ENCODE assay signal across 1 cellular context in genomic region chr5:892390-893136, GRCh38.
TF ChIP-seq lines count a peak whose summit lies in the region.

BRD9 (minus strand) TSS chr5:892801; CDS start chr5:892657, 144 bp downstream.
TRIP13 (plus strand) TSS chr5:892884; CDS start chr5:892999, 115 bp downstream.

TF ChIP-seq in HepG2, 621 proteins besides CTCF, POLR2A, EP300 and RAD21 (continued from another document and continues in another):
- TF ChIP-seq THRA (CRISPR knock-in tag; IDR thresholded peaks at IDR 0.05; ENCODE audit: borderline replicate concordance), result 0 out of 2 replicates have a peak, but pooled peaks have one; percentile 17
- TF ChIP-seq FOXA1 (IDR thresholded peaks at IDR 0.05), result no peak
- TF ChIP-seq FOXA1 (CRISPR knock-in tag; IDR thresholded peaks at IDR 0.05), result no peak
- no peak for TF ChIP-seq RARG (CRISPR knock-in tag; IDR thresholded peaks at IDR 0.05; ENCODE audit: low read depth)
- TF ChIP-seq ZNF589 (CRISPR knock-in tag; conservative IDR thresholded peaks at IDR 0.05), result 0 out of 2 replicates have a peak, but pooled peaks have one; percentile 61
- no peak for TF ChIP-seq ZNF260 (CRISPR knock-in tag; IDR thresholded peaks at IDR 0.05; ENCODE audit: borderline replicate concordance, low read depth)
- peak; percentile 58 for TF ChIP-seq POLR2AphosphoS5 (IDR thresholded peaks at IDR 0.05; ENCODE audit: low read depth, low read length)
- TF ChIP-seq AFF4 (CRISPR knock-in tag; IDR thresholded peaks at IDR 0.05), result no peak
- 0 out of 2 replicates have a peak, but pooled peaks have one; percentile 58 for TF ChIP-seq ZNF816 (CRISPR knock-in tag; IDR thresholded peaks at IDR 0.05; ENCODE audit: borderline replicate concordance)
- no peak for TF ChIP-seq CREM (IDR thresholded peaks at IDR 0.05)
- TF ChIP-seq CREM (CRISPR knock-in tag; IDR thresholded peaks at IDR 0.05), result no peak
- no peak; the same call in 1 of the 2 replicates for TF ChIP-seq ZNF558 (CRISPR knock-in tag; IDR thresholded peaks at IDR 0.05; ENCODE audit: borderline replicate concordance)
- TF ChIP-seq LBX2 (CRISPR knock-in tag; IDR thresholded peaks at IDR 0.05; ENCODE audit: borderline replicate concordance), result no peak
- TF ChIP-seq MAZ (IDR thresholded peaks at IDR 0.05; ENCODE audit: borderline replicate concordance, low read depth, low read length), result peak; percentile 45; the same call in 1 of the 2 replicates
- peak; percentile 88 for TF ChIP-seq MAZ (CRISPR knock-in tag; IDR thresholded peaks at IDR 0.05; ENCODE audit: low read depth)
- TF ChIP-seq BRD4 (CRISPR knock-in tag; IDR thresholded peaks at IDR 0.05), result no peak
- TF ChIP-seq ZSCAN12 (CRISPR knock-in tag; IDR thresholded peaks at IDR 0.05), result no peak
- TF ChIP-seq ZNF331 (CRISPR knock-in tag; IDR thresholded peaks at IDR 0.05), result peak; percentile 77
- peak; percentile 65; the same call in 1 of the 2 replicates for TF ChIP-seq ZNF674 (CRISPR knock-in tag; IDR thresholded peaks at IDR 0.05; ENCODE audit: low read depth)
- TF ChIP-seq HNF4G (IDR thresholded peaks at IDR 0.05; ENCODE audit: borderline replicate concordance, low read depth, low read length), result peak; percentile 75
- no peak; the same call in 1 of the 2 replicates for TF ChIP-seq HNF4G (CRISPR knock-in tag; IDR thresholded peaks at IDR 0.05; ENCODE audit: borderline replicate concordance, low read depth)
- peak; percentile 99 for TF ChIP-seq TFDP1 (CRISPR knock-in tag; IDR thresholded peaks at IDR 0.05; ENCODE audit: borderline replicate concordance)
- no peak; the same call in 1 of the 2 replicates for TF ChIP-seq FOXP4 (CRISPR knock-in tag; IDR thresholded peaks at IDR 0.05)
- TF ChIP-seq RBFOX2 (IDR thresholded peaks at IDR 0.05; ENCODE audit: low read depth, low read length), result peak; percentile 92
- no peak for TF ChIP-seq NPAS2 (CRISPR knock-in tag; IDR thresholded peaks at IDR 0.05; ENCODE audit: borderline replicate concordance)
- TF ChIP-seq ZNF350 (CRISPR knock-in tag; IDR thresholded peaks at IDR 0.05; ENCODE audit: borderline replicate concordance, low read depth), result no peak
- TF ChIP-seq NKX3-1 (CRISPR knock-in tag; IDR thresholded peaks at IDR 0.05), result no peak
- TF ChIP-seq ZNF7 (CRISPR knock-in tag; IDR thresholded peaks at IDR 0.05), result no peak
- no peak for TF ChIP-seq ZBTB39 (CRISPR knock-in tag; IDR thresholded peaks at IDR 0.05)
- 0 out of 2 replicates have a peak, but pooled peaks have one; percentile 41 for TF ChIP-seq PATZ1 (CRISPR knock-in tag; IDR thresholded peaks at IDR 0.05)
- no peak for TF ChIP-seq KAT2B (IDR thresholded peaks at IDR 0.05; ENCODE audit: borderline replicate concordance, low read depth, low read length)
- TF ChIP-seq ZNF296 (CRISPR knock-in tag; conservative IDR thresholded peaks at IDR 0.05), result no peak
- no peak for TF ChIP-seq MEF2D (CRISPR knock-in tag; IDR thresholded peaks at IDR 0.05)
- no peak for TF ChIP-seq CEBPB (IDR thresholded peaks at IDR 0.05; ENCODE audit: borderline replicate concordance, low read depth, low read length)
- no peak for TF ChIP-seq ZUFSP (CRISPR knock-in tag; IDR thresholded peaks at IDR 0.05; ENCODE audit: borderline replicate concordance)
- TF ChIP-seq MEIS1 (CRISPR knock-in tag; IDR thresholded peaks at IDR 0.05; ENCODE audit: borderline replicate concordance), result peak; percentile 29; the same call in 1 of the 2 replicates
- no peak for TF ChIP-seq MYPOP (CRISPR knock-in tag; IDR thresholded peaks at IDR 0.05)
- 0 out of 2 replicates have a peak, but pooled peaks have one; percentile 15 for TF ChIP-seq ZNF891 (CRISPR knock-in tag; IDR thresholded peaks at IDR 0.05)
- TF ChIP-seq SNAPC2 (CRISPR knock-in tag; IDR thresholded peaks at IDR 0.05), result no peak; the same call in 1 of the 2 replicates
- no peak for TF ChIP-seq HMGA1 (CRISPR knock-in tag; conservative IDR thresholded peaks at IDR 0.05)
- no peak for TF ChIP-seq JUND (CRISPR knock-in tag; IDR thresholded peaks at IDR 0.05)
- no peak; the same call in 1 of the 2 replicates for TF ChIP-seq ZNF567 (CRISPR knock-in tag; IDR thresholded peaks at IDR 0.05; ENCODE audit: borderline replicate concordance)
- TF ChIP-seq SRSF9 (IDR thresholded peaks at IDR 0.05; ENCODE audit: borderline replicate concordance, insufficient read depth, low read depth, low read length, poor library complexity, severe bottlenecking), result no peak
- peak; percentile 49; the same call in 1 of the 2 replicates for TF ChIP-seq GMEB1 (CRISPR knock-in tag; IDR thresholded peaks at IDR 0.05; ENCODE audit: borderline replicate concordance)
- TF ChIP-seq FOSL1 (CRISPR knock-in tag; IDR thresholded peaks at IDR 0.05; ENCODE audit: borderline replicate concordance), result no peak
- TF ChIP-seq REXO4 (CRISPR knock-in tag; IDR thresholded peaks at IDR 0.05; ENCODE audit: borderline replicate concordance), result 0 out of 2 replicates have a peak, but pooled peaks have one; percentile 28
- no peak for TF ChIP-seq PITX1 (CRISPR knock-in tag; IDR thresholded peaks at IDR 0.05)
- TF ChIP-seq ETV5 (CRISPR knock-in tag; IDR thresholded peaks at IDR 0.05; ENCODE audit: borderline replicate concordance), result peak; percentile 55; the same call in 1 of the 2 replicates
